In genomic region chr1:23156940-23157339, GRCh38 we compare ENCODE assay signal across 2 cellular contexts.
TF ChIP-seq lines count a peak whose summit lies in the region.

No MANE protein-coding gene starts in this region.

TF ChIP-seq in SK-N-SH, 30 proteins besides CTCF, POLR2A, EP300 and RAD21 (continued from another document):
- no peak for TF ChIP-seq PBX3 (IDR thresholded peaks at IDR 0.05)
- 0 out of 2 replicates have a peak, but pooled peaks have one; percentile 27 for TF ChIP-seq NFIC (IDR thresholded peaks at IDR 0.05; ENCODE audit: borderline replicate concordance)
- TF ChIP-seq USF2 (IDR thresholded peaks at IDR 0.05; ENCODE audit: borderline replicate concordance, low read depth, low read length), result no peak

TF ChIP-seq in SK-N-SH treated with all-trans-retinoic acid at 6 μM for 48 hours, 23 proteins besides CTCF, POLR2A, EP300 and RAD21 (continued from another document):
- no peak for TF ChIP-seq CREB5 (CRISPR knock-in tag; IDR thresholded peaks at IDR 0.05; ENCODE audit: low read depth)
- TF ChIP-seq ISL1 (CRISPR knock-in tag; IDR thresholded peaks at IDR 0.05), result no peak
